ENCODE assay signal across 17 cellular contexts in genomic region chr5:1054799-1055775, GRCh38. TPM values are rescaled to one million over a fixed set of nuclear protein-coding genes. Genes with fewer than 3 reads are reported as not detected.
"Had no signal": no experiment of that assay in that cellular context is flagged by ENCODE, and none has a peak within 500 bp of the region (broad histone marks: within the 10 kb centered on the region; RNA-seq: fewer than 3 reads in every experiment).

No MANE protein-coding gene starts in this region.

- H3K27ac Mint-ChIP-seq: stimulated activated memory B cell treated with anti-CD40 and anti-IgM and Interleukin-4, amounts not matched to agents 10 μg/mL and 1 μg/mL and 100 μg/mL, for 72 hours had no signal

- DNase-seq: activated CD4-positive, alpha-beta T cell treated with anti-CD3 and anti-CD28 coated beads, Interleukin-2, amount 10 ng/mL, durations not matched to agents 7 days and 5 days; activated CD4-positive, CD25-positive, alpha-beta regulatory T cell; activated gamma-delta T cell; activated T-cell treated with anti-CD3 and anti-CD28 coated beads, Interleukin-2, amount 50 U/mL, for 48 hours; foreskin keratinocyte; head of caudate nucleus; mesenchymal stem cell; spleen; stimulated activated CD4-positive, alpha-beta T cell treated with anti-CD3 and anti-CD28 coated beads, Interleukin-1b, Interleukin-23, amount 100 ng/mL, for 48 hours; T-helper 2 cell had no signal

- H3K27ac ChIP-seq: foreskin keratinocyte, left lung, spleen, tibial nerve had no signal

- H3K9me3 ChIP-seq: left lung, spleen, tibial nerve had no signal

- H3K27me3 ChIP-seq: foreskin keratinocyte, left lung, spleen, tibial nerve had no signal

- H3K4me3 Mint-ChIP-seq: activated CD4-positive, alpha-beta T cell treated with anti-CD3 and anti-CD28 coated beads, Interleukin-2, amount 10 ng/mL, durations not matched to agents 7 days and 5 days; stimulated activated memory B cell treated with anti-CD40 and anti-IgM and Interleukin-4, amounts not matched to agents 10 μg/mL and 1 μg/mL and 100 μg/mL, for 72 hours had no signal

- FAIRE-seq: colon, endothelial cell of umbilical vein, TTC549 had no signal

- H3K9me3 Mint-ChIP-seq: activated CD4-positive, alpha-beta T cell treated with anti-CD3 and anti-CD28 coated beads, Interleukin-2, amount 10 ng/mL, durations not matched to agents 7 days and 5 days; stimulated activated memory B cell treated with anti-CD40 and anti-IgM and Interleukin-4, amounts not matched to agents 10 μg/mL and 1 μg/mL and 100 μg/mL, for 72 hours had no signal

- H3K4me1 ChIP-seq: foreskin keratinocyte, left lung, spleen, tibial nerve had no signal

- H3K4me1 Mint-ChIP-seq: activated CD4-positive, alpha-beta T cell treated with anti-CD3 and anti-CD28 coated beads, Interleukin-2, amount 10 ng/mL, durations not matched to agents 7 days and 5 days; stimulated activated memory B cell treated with anti-CD40 and anti-IgM and Interleukin-4, amounts not matched to agents 10 μg/mL and 1 μg/mL and 100 μg/mL, for 72 hours had no signal

- H3K27me3 Mint-ChIP-seq: activated CD4-positive, alpha-beta T cell treated with anti-CD3 and anti-CD28 coated beads, Interleukin-2, amount 10 ng/mL, durations not matched to agents 7 days and 5 days; stimulated activated memory B cell treated with anti-CD40 and anti-IgM and Interleukin-4, amounts not matched to agents 10 μg/mL and 1 μg/mL and 100 μg/mL, for 72 hours had no signal

- H3K4me3 ChIP-seq: left lung, spleen, tibial nerve had no signal

- ATAC-seq: foreskin keratinocyte; left lung; sciatic nerve; stimulated activated memory B cell treated with anti-CD40 and anti-IgM and Interleukin-4, amounts not matched to agents 10 μg/mL and 1 μg/mL and 100 μg/mL, for 72 hours had no signal

RNA-seq across cellular contexts. Expression of gene NKD2, which starts 46.5 kb away (rescaled TPM):
- total RNA-seq: endothelial cell of umbilical vein had no signal
- polyA plus RNA-seq: foreskin keratinocyte had no signal
